Comparison of ENCODE assay signal across 28 cellular contexts in the genomic region with DNA sequence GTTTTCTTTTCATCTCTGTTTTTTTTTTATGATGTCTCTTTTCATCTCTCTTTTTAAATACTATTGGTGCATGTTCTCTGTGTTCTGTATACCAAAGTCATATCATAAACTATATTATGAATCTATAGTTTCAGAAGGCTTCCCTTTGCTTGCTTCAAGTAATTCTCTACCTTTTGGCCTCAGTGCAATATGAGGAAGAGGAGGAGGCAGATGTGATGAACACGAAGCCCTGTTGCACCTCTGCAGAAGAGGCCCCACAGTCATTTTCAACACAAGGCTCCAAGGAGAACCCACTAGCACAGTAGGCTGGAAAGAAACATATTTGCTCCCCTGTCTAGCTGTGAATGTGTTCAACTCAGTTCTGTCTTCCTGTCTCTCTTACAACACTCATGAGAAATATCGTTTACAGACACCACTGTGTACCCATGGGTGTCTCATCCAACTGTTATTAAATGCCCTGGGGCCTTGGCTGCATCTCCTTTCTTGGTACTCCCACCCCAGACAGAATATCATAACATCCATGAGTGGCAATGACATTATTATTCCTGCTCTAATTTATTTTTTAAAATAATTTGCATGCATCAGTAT.
"Had no signal": no experiment of that assay in that cellular context is flagged by ENCODE, and none has a peak within 500 bp of the region (broad histone marks: within the 10 kb centered on the region; RNA-seq: fewer than 3 reads in every experiment).

No MANE protein-coding gene starts in this region.

- ATAC-seq: activated CD8-positive, alpha-beta T cell treated with anti-CD3 and anti-CD28 coated beads for 36 hours; gastrocnemius medialis; left ventricle myocardium superior; mucosa of descending colon; natural killer cell treated with Interleukin-12 subunit alpha and Interleukin-12 subunit beta and Interleukin-15 and Interleukin-18, amount 100 ng/mL, for 72 hours; upper lobe of right lung had no signal

- H3K27me3 Mint-ChIP-seq: activated CD8-positive, alpha-beta T cell treated with anti-CD3 and anti-CD28 coated beads for 36 hours; activated naive CD8-positive, alpha-beta T cell; brain; natural killer cell treated with Interleukin-12 subunit alpha and Interleukin-12 subunit beta and Interleukin-15 and Interleukin-18, amount 100 ng/mL, for 72 hours had no signal

- H3K36me3 ChIP-seq: ascending aorta, cardiac muscle cell, colonic mucosa, gastrocnemius medialis, right atrium auricular region, suprapubic skin, tibial artery, upper lobe of right lung had no signal

- H3K27me3 ChIP-seq: ascending aorta, cardiac muscle cell, colonic mucosa, gastrocnemius medialis, right atrium auricular region, suprapubic skin, tibial artery, upper lobe of right lung had no signal

- H3K9me3 ChIP-seq: colonic mucosa, gastrocnemius medialis, suprapubic skin, tibial artery, upper lobe of right lung had no signal

- H3K27ac Mint-ChIP-seq: activated CD8-positive, alpha-beta T cell treated with anti-CD3 and anti-CD28 coated beads for 36 hours; activated naive CD8-positive, alpha-beta T cell; brain; natural killer cell treated with Interleukin-12 subunit alpha and Interleukin-12 subunit beta and Interleukin-15 and Interleukin-18, amount 100 ng/mL, for 72 hours had no signal

- H3K4me1 ChIP-seq: ascending aorta, colonic mucosa, gastrocnemius medialis, right atrium auricular region, suprapubic skin, tibial artery, upper lobe of right lung had no signal

- H3K36me3 Mint-ChIP-seq: brain; natural killer cell treated with Interleukin-12 subunit alpha and Interleukin-12 subunit beta and Interleukin-15 and Interleukin-18, amount 100 ng/mL, for 72 hours had no signal

- H3K27ac ChIP-seq: ascending aorta, cardiac muscle cell, colonic mucosa, gastrocnemius medialis, right atrium auricular region, suprapubic skin, tibial artery, upper lobe of right lung had no signal

- H3K9me3 Mint-ChIP-seq: activated CD8-positive, alpha-beta T cell treated with anti-CD3 and anti-CD28 coated beads for 36 hours; natural killer cell treated with Interleukin-12 subunit alpha and Interleukin-12 subunit beta and Interleukin-15 and Interleukin-18, amount 100 ng/mL, for 72 hours had no signal

- DNase-seq: activated CD4-positive, alpha-beta T cell treated with anti-CD3 and anti-CD28 coated beads, Interleukin-2, amount 50 U/mL, for 1 hour; activated CD4-positive, CD25-positive, alpha-beta regulatory T cell treated with anti-CD3 and anti-CD28 coated beads, Interleukin-2, amount 50 U/mL, for 72 hours; activated CD8-positive, alpha-beta T cell treated with anti-CD3 and anti-CD28 coated beads for 36 hours; activated effector memory CD4-positive, alpha-beta T cell treated with Interleukin-2 at 50 U/mL for 16 hours; activated naive CD4-positive, alpha-beta T cell treated with Interleukin-2 at 50 U/mL for 16 hours; activated T-cell treated with anti-CD3 and anti-CD28 coated beads, Interleukin-2, amount 50 U/mL, for 48 hours; cerebellar nuclear complex; colonic mucosa; effector CD8-positive, alpha-beta T cell; gastrocnemius medialis; glutamatergic neuron; left ventricle myocardium superior; mucosa of descending colon; stimulated activated CD4-positive, alpha-beta T cell treated with anti-CD3 and anti-CD28 coated beads, Interleukin-1b, Interleukin-23, amount 100 ng/mL, for 48 hours; stimulated activated CD4-positive, alpha-beta T cell treated with anti-CD3 and anti-CD28 coated beads, Interleukin-4, amount 100 ng/mL, for 4 hours; stimulated activated CD8-positive, alpha-beta memory T cell treated with anti-CD3 and anti-CD28 coated beads, Interleukin-4, amount 100 ng/mL, for 48 hours; stimulated activated naive CD4-positive, alpha-beta T cell; upper lobe of right lung had no signal

- FAIRE-seq: islet of Langerhans had no signal

- H3K4me3 ChIP-seq: ascending aorta, cardiac muscle cell, colonic mucosa, gastrocnemius medialis, mucosa of descending colon, right atrium auricular region, smooth muscle cell, suprapubic skin, tibial artery, upper lobe of right lung had no signal

- H3K4me2 ChIP-seq: smooth muscle cell had no signal

- H3K4me3 Mint-ChIP-seq: activated CD8-positive, alpha-beta T cell treated with anti-CD3 and anti-CD28 coated beads for 36 hours; activated naive CD8-positive, alpha-beta T cell; brain; natural killer cell treated with Interleukin-12 subunit alpha and Interleukin-12 subunit beta and Interleukin-15 and Interleukin-18, amount 100 ng/mL, for 72 hours had no signal
